19 cellular contexts compared by ENCODE assay signal in the genomic region with DNA sequence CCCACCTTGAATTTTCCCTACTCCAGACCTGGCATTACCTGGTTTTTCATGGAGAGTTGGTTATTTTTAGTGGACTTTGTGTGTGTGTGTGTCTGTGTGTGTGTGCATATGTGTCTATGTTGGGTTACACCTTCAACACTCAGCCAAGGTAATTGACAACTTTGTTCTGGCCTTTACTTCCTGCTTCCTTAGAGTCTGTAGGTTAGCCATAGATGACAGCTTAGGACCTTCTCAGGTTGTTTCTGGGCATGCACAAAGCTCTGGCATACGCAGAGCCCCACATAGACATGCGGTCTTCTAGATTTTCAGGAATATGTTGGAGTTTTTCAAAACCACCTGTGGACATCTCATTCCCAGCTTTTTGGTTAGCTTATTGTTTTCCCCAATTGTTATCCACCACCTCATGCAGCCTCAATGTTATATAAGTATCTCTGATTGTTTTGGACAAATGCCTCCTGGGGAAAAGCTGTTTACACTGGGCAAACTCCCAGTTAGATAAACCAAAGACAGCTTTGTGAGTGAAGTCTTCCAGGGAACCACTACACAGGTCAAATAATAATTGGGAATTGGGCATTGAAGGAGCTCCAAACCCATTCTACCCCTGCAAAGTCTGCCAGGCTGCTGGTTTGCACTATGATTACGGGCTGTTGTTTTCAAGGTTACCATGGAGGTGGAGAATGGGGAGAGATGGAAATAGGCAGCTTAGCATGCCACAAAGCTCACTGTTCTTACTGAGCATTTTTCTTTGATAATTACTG.
DNase-seq lines count a peak whose midpoint lies in the region; ATAC-seq and TF ChIP-seq lines count a peak whose summit lies in the region.
"Had no signal": no experiment of that assay in that cellular context is flagged by ENCODE, and none has a peak within 500 bp of the region (broad histone marks: within the 10 kb centered on the region; RNA-seq: fewer than 3 reads in every experiment).

No MANE protein-coding gene starts in this region.

- WGBS in right lobe of liver (ENCODE audit: insufficient coverage, low coverage, low lambda C conversion rate, missing lambda C conversion rate): 70% methylated on average over 3 of the region's 3 CpGs

- TF ChIP-seq CTCF in LNCaP clone FGC (IDR thresholded peaks at IDR 0.05; ENCODE audit: control insufficient read depth, extremely low read depth, insufficient read depth) (no peak), right lobe of liver (IDR thresholded peaks at IDR 0.05) (no peak)

- no peak for TF ChIP-seq POLR2A in right lobe of liver (IDR thresholded peaks at IDR 0.05)

- no peaks in the 10 kb centered on the region for H3K9me3 ChIP-seq in right lobe of liver
- H3K9me3 ChIP-seq: suprapubic skin had no signal

- no peak overlapping the region for H3K4me3 ChIP-seq in LNCaP clone FGC (ENCODE audit: low read depth, low read length)
- H3K4me3 ChIP-seq in right lobe of liver: no peak overlapping the region
- H3K4me3 ChIP-seq: suprapubic skin had no signal

- H3K27ac ChIP-seq in epithelial cell of prostate: peak overlapping the region; percentile 67
- H3K27ac ChIP-seq in right lobe of liver: no peak overlapping the region
- H3K27ac ChIP-seq: suprapubic skin had no signal

- peak; percentile 89 to 92 (median 90) for ATAC-seq in right lobe of liver
- no peak for ATAC-seq in HG03095 (IDR thresholded peaks at IDR 0.05; ENCODE audit: unreplicated experiment)

- intact Hi-C loops in right lobe of liver (cut with DNase I): loop anchor here in 1 of 2 donors (10.0 kb wide), 1 partner anchor 70 kb away; no protein-coding TSS in a partner anchor

- no peaks in the 10 kb centered on the region for H3K27me3 ChIP-seq in right lobe of liver
- H3K27me3 ChIP-seq: suprapubic skin had no signal

- DNase-seq in Ammon's horn (ENCODE audit: low spot score) (peak; percentile 15), LNCaP clone FGC (ENCODE audit: low read depth) (peak; percentile 82), epithelial cell of prostate (ENCODE audit: low read depth, low spot score) (no peak), right lobe of liver (no peak), CD1c-positive myeloid dendritic cell (ENCODE audit: extremely low spot score) (no peak), NCI-H526 treated with DMSO at 0.1 percent for 48 hours (lab: John Stamatoyannopoulos, UW) (no peak)
- no peak for DNase-seq in stimulated activated CD4-positive, alpha-beta T cell treated with anti-CD3 and anti-CD28 coated beads, Interleukin-4, amount 100 ng/mL, for 1 hour
- DNase-seq: activated CD4-positive, alpha-beta T cell treated with anti-CD3 and anti-CD28 coated beads, Interleukin-2, amount 50 U/mL, for 4 hours; activated naive CD4-positive, alpha-beta T cell; CD4-positive, alpha-beta memory T cell; DND-41; endodermal cell; hypothalamus; kidney; NCI-H1694 treated with DMSO at 0.1 percent for 48 hours; NCI-H524; SIG-M5 had no signal

- H3K36me3 ChIP-seq in right lobe of liver: no peaks in the 10 kb centered on the region
- H3K36me3 ChIP-seq: suprapubic skin had no signal

- peaks cover 0 to 33% (median 0%) of the 10 kb centered on the region in 4 donors for H3K4me1 ChIP-seq in right lobe of liver

Comparison
In these comparisons a context has a peak if more than half of its experiments do, and no peak if none do; other contexts are left out.
1. DNase-seq: peak in Ammon's horn (single experiment) and LNCaP clone FGC (single experiment); none in epithelial cell of prostate (single experiment), right lobe of liver (0 of 3), stimulated activated CD4-positive, alpha-beta T cell treated with anti-CD3 and anti-CD28 coated beads, Interleukin-4, amount 100 ng/mL, for 1 hour (single experiment), CD1c-positive myeloid dendritic cell (single experiment) and NCI-H526 treated with DMSO at 0.1 percent for 48 hours (single experiment).